2 cellular contexts compared by ENCODE assay signal in genomic region chr10:92241158-92241500, GRCh38.
TF ChIP-seq lines count a peak whose summit lies in the region.

No MANE protein-coding gene starts in this region.

TF ChIP-seq in A549, 52 proteins besides CTCF, POLR2A, EP300 and RAD21 (continued from another document):
- TF ChIP-seq REST (IDR thresholded peaks at IDR 0.05) (no peak), HOXB13 (CRISPR knock-in tag; IDR thresholded peaks at IDR 0.05; ENCODE audit: low read depth) (no peak), ZC3H11A (IDR thresholded peaks at IDR 0.05) (no peak), RCOR1 (IDR thresholded peaks at IDR 0.05; ENCODE audit: low read depth, low read length) (no peak), MAZ (IDR thresholded peaks at IDR 0.05; ENCODE audit: borderline replicate concordance, low read depth, low read length) (no peak), ZFP36 (IDR thresholded peaks at IDR 0.05; ENCODE audit: borderline replicate concordance, partially characterized antibody) (no peak), KDM5A (IDR thresholded peaks at IDR 0.05) (no peak), BHLHE40 (IDR thresholded peaks at IDR 0.05; ENCODE audit: low read depth, low read length) (no peak)
- TF ChIP-seq, protein P1, sequence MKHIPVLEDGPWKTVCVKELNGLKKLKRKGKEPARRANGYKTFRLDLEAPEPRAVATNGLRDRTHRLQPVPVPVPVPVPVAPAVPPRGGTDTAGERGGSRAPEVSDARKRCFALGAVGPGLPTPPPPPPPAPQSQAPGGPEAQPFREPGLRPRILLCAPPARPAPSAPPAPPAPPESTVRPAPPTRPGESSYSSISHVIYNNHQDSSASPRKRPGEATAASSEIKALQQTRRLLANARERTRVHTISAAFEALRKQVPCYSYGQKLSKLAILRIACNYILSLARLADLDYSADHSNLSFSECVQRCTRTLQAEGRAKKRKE (CRISPR knock-in tag; IDR thresholded peaks at IDR 0.05; ENCODE audit: low read depth): no peak

TF ChIP-seq in HEK293, 187 proteins besides CTCF, POLR2A, EP300 and RAD21 (continued from another document):
- peak; percentile 31; the same call in 1 of the 2 replicates for TF ChIP-seq SP7 (tag by site-specific recombination; IDR thresholded peaks at IDR 0.05)
